ENCODE assay signal across 9 cellular contexts in the genomic region with DNA sequence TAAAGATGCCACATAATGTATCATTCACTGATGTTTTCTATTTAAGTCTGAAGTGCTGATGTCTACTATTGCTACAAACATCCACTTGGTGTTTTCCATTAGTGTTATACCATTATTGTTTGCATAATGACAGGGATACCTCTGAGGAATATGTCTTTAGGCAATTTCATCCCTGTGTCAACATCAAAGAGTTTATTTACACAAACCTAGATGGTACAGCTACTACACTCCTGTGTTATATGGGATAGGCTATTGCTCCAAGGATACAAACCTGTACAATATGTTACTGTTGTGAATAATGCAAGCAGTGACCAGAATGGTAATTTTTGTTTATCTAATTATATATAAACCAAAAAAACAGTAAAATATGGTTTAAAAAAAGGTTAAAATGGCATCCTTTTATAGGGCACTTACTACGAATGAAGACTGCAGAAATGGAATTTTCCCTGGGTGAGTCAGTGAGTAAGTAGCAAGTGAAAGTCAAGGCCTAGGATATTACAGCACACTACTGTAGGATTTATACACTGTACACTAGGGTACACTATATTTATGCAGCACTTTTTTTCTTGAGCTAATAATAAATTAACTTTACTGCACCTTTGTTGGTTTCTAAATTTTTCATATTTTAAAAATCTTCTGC. TPM values are rescaled to one million over a fixed set of nuclear protein-coding genes. Genes with fewer than 3 reads are reported as not detected.
"Had no signal": no experiment of that assay in that cellular context is flagged by ENCODE, and none has a peak within 500 bp of the region (broad histone marks: within the 10 kb centered on the region; RNA-seq: fewer than 3 reads in every experiment).

No MANE protein-coding gene starts in this region.

RNA-seq across cellular contexts. Expression of a gene that starts 4.0 kb away (rescaled TPM):
- total RNA-seq: activated B cell treated with CpG ODN at 0.5 μM for 24 hours; activated T-helper 17 cell treated with anti-CD3 and anti-CD28 coated beads, Interleukin-2, amount 50 U/mL, for 72 hours; kidney epithelial cell; left lobe of liver; neural crest cell; psoas muscle; sigmoid colon; T-helper 2 cell treated with Interferon-gamma antibody and Interleukin-4, amounts not matched to agents 100 ng/mL and 5 ng/mL, for 36 hours; thyroid gland had no signal
- polyA plus RNA-seq: psoas muscle had no signal

RNA-seq across cellular contexts. Expression of a gene that starts 11.4 kb away (rescaled TPM):
- total RNA-seq: activated B cell treated with CpG ODN at 0.5 μM for 24 hours; activated T-helper 17 cell treated with anti-CD3 and anti-CD28 coated beads, Interleukin-2, amount 50 U/mL, for 72 hours; kidney epithelial cell; left lobe of liver; neural crest cell; psoas muscle; T-helper 2 cell treated with Interferon-gamma antibody and Interleukin-4, amounts not matched to agents 100 ng/mL and 5 ng/mL, for 36 hours had no signal
- polyA plus RNA-seq: psoas muscle had no signal

RNA-seq across cellular contexts. Expression of a gene that starts 14.8 kb away (rescaled TPM):
- total RNA-seq: activated B cell treated with CpG ODN at 0.5 μM for 24 hours; activated T-helper 17 cell treated with anti-CD3 and anti-CD28 coated beads, Interleukin-2, amount 50 U/mL, for 72 hours; kidney epithelial cell; left lobe of liver; neural crest cell; psoas muscle; T-helper 2 cell treated with Interferon-gamma antibody and Interleukin-4, amounts not matched to agents 100 ng/mL and 5 ng/mL, for 36 hours had no signal

RNA-seq across cellular contexts. Expression of a gene that starts 28.8 kb away (rescaled TPM):
- total RNA-seq: activated B cell treated with CpG ODN at 0.5 μM for 24 hours; kidney epithelial cell; left lobe of liver; neural crest cell; sigmoid colon; T-helper 2 cell treated with Interferon-gamma antibody and Interleukin-4, amounts not matched to agents 100 ng/mL and 5 ng/mL, for 36 hours had no signal

RNA-seq across cellular contexts. Expression of a gene that starts 34.5 kb away (rescaled TPM):
- total RNA-seq: kidney epithelial cell, neural crest cell had no signal
